18 cellular contexts compared by ENCODE assay signal in the genomic region with DNA sequence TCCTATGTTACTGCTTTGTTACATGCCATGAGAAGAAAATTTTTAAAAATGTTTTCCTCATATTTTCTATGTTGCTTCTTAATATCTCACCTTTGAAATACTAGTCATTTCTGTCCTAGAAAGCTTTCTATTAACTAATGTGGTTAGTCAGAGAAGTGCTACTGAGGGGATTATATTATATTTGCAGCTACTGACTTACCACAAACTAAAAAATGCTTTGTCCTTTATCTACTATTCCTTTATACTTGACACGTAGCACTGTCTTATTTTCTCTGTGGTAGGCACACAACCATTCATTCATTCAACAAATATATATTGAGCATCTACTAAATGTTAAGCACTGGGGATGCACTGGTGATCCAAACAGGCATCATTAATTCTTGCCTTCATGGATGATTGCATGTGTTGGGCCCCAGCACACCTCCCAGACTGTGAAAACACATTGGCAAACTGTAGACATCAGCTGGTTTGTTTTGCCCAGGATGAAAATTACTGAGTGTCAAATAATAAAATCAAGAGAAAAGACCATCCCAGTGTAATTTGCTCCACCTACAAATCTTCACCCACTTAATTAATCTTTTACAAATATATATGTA. TPM values are rescaled to one million over a fixed set of nuclear protein-coding genes. Genes with fewer than 3 reads are reported as not detected.
DNase-seq lines count a peak whose midpoint lies in the region; ATAC-seq and TF ChIP-seq lines count a peak whose summit lies in the region.
"Had no signal": no experiment of that assay in that cellular context is flagged by ENCODE, and none has a peak within 500 bp of the region (broad histone marks: within the 10 kb centered on the region; RNA-seq: fewer than 3 reads in every experiment).

No MANE protein-coding gene starts in this region.

- H3K27ac ChIP-seq in prostate gland: no peak overlapping the region
- H3K27ac ChIP-seq: cardiac muscle cell, vagina had no signal

- H3K4me1 ChIP-seq in prostate gland (replicated peaks): no peaks in the 10 kb centered on the region
- H3K4me1 ChIP-seq: vagina had no signal

- no peak for DNase-seq in prostate gland (ENCODE audit: low spot score)
- DNase-seq in NCI-H2081 (lab: John Stamatoyannopoulos, UW): no peak
- DNase-seq in omental fat pad (ENCODE audit: low spot score): no peak
- DNase-seq in erythroblast (lab: John Stamatoyannopoulos, UW): no peak
- DNase-seq: effector memory CD4-positive, alpha-beta T cell; foreskin melanocyte; NCI-H2081 treated with DMSO at 0.1 percent for 48 hours; NCI-H82; stimulated activated naive CD4-positive, alpha-beta T cell treated with Interleukin-2 at 50 U/mL for 16 hours; T-helper 2 cell had no signal

- H3K4me3 ChIP-seq in prostate gland: no peak overlapping the region
- H3K4me3 ChIP-seq: cardiac muscle cell, vagina had no signal

- ATAC-seq in GM19324 (IDR thresholded peaks at IDR 0.05; ENCODE audit: low FRiP score, unreplicated experiment) (peak; percentile 47), HG02610 (IDR thresholded peaks at IDR 0.05; ENCODE audit: unreplicated experiment) (peak; percentile 69), HG03354 (IDR thresholded peaks at IDR 0.05; ENCODE audit: poor library complexity, severe bottlenecking, unreplicated experiment) (peak; percentile 92), omental fat pad (ENCODE audit: low FRiP score) (no peak)
- ATAC-seq: activated CD4-positive, CD25-positive, alpha-beta regulatory T cell treated with anti-CD3 and anti-CD28 coated beads, Interleukin-2, amount 50 U/mL, for 24 hours; HCT116 had no signal

- no peak for TF ChIP-seq POLR2A in prostate gland (IDR thresholded peaks at IDR 0.05)
- TF ChIP-seq POLR2A in erythroblast (IDR thresholded peaks at IDR 0.05; ENCODE audit: low read length): no peak

- H3K9me3 ChIP-seq in prostate gland: no peaks in the 10 kb centered on the region
- H3K9me3 ChIP-seq: vagina had no signal

- 88% methylated on average over 1 of the region's 1 CpG for WGBS in prostate gland

- intact Hi-C loops in prostate gland (cut with DNase I): no loop called here

- no peaks in the 10 kb centered on the region for H3K27me3 ChIP-seq in prostate gland (replicated peaks; ENCODE audit: insufficient read depth)
- H3K27me3 ChIP-seq: cardiac muscle cell, vagina had no signal

- TF ChIP-seq CTCF in prostate gland (IDR thresholded peaks at IDR 0.05) (no peak), omental fat pad (IDR thresholded peaks at IDR 0.05) (no peak)

- no peaks in the 10 kb centered on the region for H3K36me3 ChIP-seq in prostate gland
- H3K36me3 ChIP-seq: cardiac muscle cell, vagina had no signal

RNA-seq across cellular contexts. Expression of gene MLIP, which starts 10.7 kb away (rescaled TPM):
- total RNA-seq in prostate gland: 1 to 10 TPM in 1 of 2 donors, under 1 TPM in 1; 0.55 to 1.9 TPM
- 1 to 10 TPM in 1 of 4 donors, under 1 TPM in 2, not detected in 1; 0.47 to 2.3 (median 0.75) TPM for total RNA-seq in omental fat pad
- total RNA-seq: M059J, vagina had no signal
